11 cellular contexts compared by ENCODE assay signal in genomic region chr15:41791970-41792637, GRCh38. TPM values are rescaled to one million over a fixed set of nuclear protein-coding genes. Genes with fewer than 3 reads are reported as not detected.
DNase-seq lines count a peak whose midpoint lies in the region; ATAC-seq and TF ChIP-seq lines count a peak whose summit lies in the region.
"Had no signal": no experiment of that assay in that cellular context is flagged by ENCODE, and none has a peak within 500 bp of the region (broad histone marks: within the 10 kb centered on the region; RNA-seq: fewer than 3 reads in every experiment).

No MANE protein-coding gene starts in this region.

- no peak for ATAC-seq in activated naive CD8-positive, alpha-beta T cell treated with anti-CD3 and anti-CD28 coated beads, Interleukin-2, amount 50 U/mL, for 24 hours
- ATAC-seq in stimulated activated naive B cell treated with anti-CD40 and anti-IgM and Interleukin-4, amounts not matched to agents 10 μg/mL and 1 μg/mL and 100 μg/mL, for 72 hours (replicated peaks) = no peak
- no peak for ATAC-seq in GM18870 (IDR thresholded peaks at IDR 0.05; ENCODE audit: unreplicated experiment)

- TF ChIP-seq POLR2A in esophagus muscularis mucosa (IDR thresholded peaks at IDR 0.05; ENCODE audit: low read depth) = no peak

- POLR2A ChIA-PET in CD8-positive, alpha-beta memory T cell (lab: Charles Lee) = no interaction called here

- H3K4me1 ChIP-seq in esophagus muscularis mucosa = peaks cover 62 to 95% (median 73%) of the 10 kb centered on the region in 4 donors
- H3K4me1 ChIP-seq in CD8-positive, alpha-beta memory T cell (ENCODE audit: insufficient read depth, low read length) = peaks cover 22% of the 10 kb centered on the region

- H3K27ac ChIP-seq in esophagus muscularis mucosa (replicated peaks in 1 of 4) = peak overlapping the region; percentile 60 to 73 (median 66)
- H3K27ac ChIP-seq in CD8-positive, alpha-beta memory T cell (ENCODE audit: low read depth, low read length) = no peak overlapping the region

- no peaks in the 10 kb centered on the region for H3K9me3 Mint-ChIP-seq in activated naive CD8-positive, alpha-beta T cell (ENCODE audit: low read depth)
- H3K9me3 Mint-ChIP-seq in activated naive CD8-positive, alpha-beta T cell treated with anti-CD3 and anti-CD28 coated beads, Interleukin-2, amount 50 U/mL, for 24 hours = no peaks in the 10 kb centered on the region
- peaks cover 2 to 4% of the 10 kb centered on the region in 2 donors for H3K9me3 Mint-ChIP-seq in stimulated activated naive B cell treated with anti-CD40 and anti-IgM and Interleukin-4, amounts not matched to agents 10 μg/mL and 1 μg/mL and 100 μg/mL, for 72 hours
- no peaks in the 10 kb centered on the region for H3K9me3 Mint-ChIP-seq in CD8-positive, alpha-beta memory T cell

- no peak for TF ChIP-seq CTCF in esophagus muscularis mucosa (IDR thresholded peaks at IDR 0.05)

- no peaks in the 10 kb centered on the region for H3K27me3 ChIP-seq in esophagus muscularis mucosa
- H3K27me3 ChIP-seq in CD8-positive, alpha-beta memory T cell (ENCODE audit: insufficient read depth, low read length, poor library complexity, severe bottlenecking) = no peaks in the 10 kb centered on the region

- no peak overlapping the region for H3K4me3 Mint-ChIP-seq in activated naive CD8-positive, alpha-beta T cell
- no peak overlapping the region for H3K4me3 Mint-ChIP-seq in activated naive CD8-positive, alpha-beta T cell treated with anti-CD3 and anti-CD28 coated beads, Interleukin-2, amount 50 U/mL, for 24 hours
- peak overlapping the region; percentile 57 to 68 for H3K4me3 Mint-ChIP-seq in stimulated activated naive B cell treated with anti-CD40 and anti-IgM and Interleukin-4, amounts not matched to agents 10 μg/mL and 1 μg/mL and 100 μg/mL, for 72 hours
- peak overlapping the region in 1 of 7 donors; percentile 0 for H3K4me3 Mint-ChIP-seq in CD8-positive, alpha-beta memory T cell

- peaks cover 62% of the 10 kb centered on the region for H3K4me1 Mint-ChIP-seq in activated naive CD8-positive, alpha-beta T cell (ENCODE audit: low read depth)
- H3K4me1 Mint-ChIP-seq in activated naive CD8-positive, alpha-beta T cell treated with anti-CD3 and anti-CD28 coated beads, Interleukin-2, amount 50 U/mL, for 24 hours = peaks cover 54% of the 10 kb centered on the region
- peaks cover 66 to 85% of the 10 kb centered on the region in 2 donors for H3K4me1 Mint-ChIP-seq in stimulated activated naive B cell treated with anti-CD40 and anti-IgM and Interleukin-4, amounts not matched to agents 10 μg/mL and 1 μg/mL and 100 μg/mL, for 72 hours
- H3K4me1 Mint-ChIP-seq in CD8-positive, alpha-beta memory T cell = peaks cover 43 to 56% (median 55%) of the 10 kb centered on the region in 3 donors

- no peaks in the 10 kb centered on the region for H3K27me3 Mint-ChIP-seq in activated naive CD8-positive, alpha-beta T cell
- H3K27me3 Mint-ChIP-seq in activated naive CD8-positive, alpha-beta T cell treated with anti-CD3 and anti-CD28 coated beads, Interleukin-2, amount 50 U/mL, for 24 hours = no peaks in the 10 kb centered on the region
- no peaks in the 10 kb centered on the region for H3K27me3 Mint-ChIP-seq in stimulated activated naive B cell treated with anti-CD40 and anti-IgM and Interleukin-4, amounts not matched to agents 10 μg/mL and 1 μg/mL and 100 μg/mL, for 72 hours
- no peaks in the 10 kb centered on the region for H3K27me3 Mint-ChIP-seq in CD8-positive, alpha-beta memory T cell

- H3K27ac Mint-ChIP-seq in activated naive CD8-positive, alpha-beta T cell = peak overlapping the region; percentile 16
- H3K27ac Mint-ChIP-seq in activated naive CD8-positive, alpha-beta T cell treated with anti-CD3 and anti-CD28 coated beads, Interleukin-2, amount 50 U/mL, for 24 hours = no peak overlapping the region
- peak overlapping the region; percentile 70 for H3K27ac Mint-ChIP-seq in stimulated activated naive B cell treated with anti-CD40 and anti-IgM and Interleukin-4, amounts not matched to agents 10 μg/mL and 1 μg/mL and 100 μg/mL, for 72 hours
- peak overlapping the region in 2 of 8 donors; percentile 44 to 51 for H3K27ac Mint-ChIP-seq in CD8-positive, alpha-beta memory T cell

- WGBS in esophagus muscularis mucosa = 61% methylated on average over 6 of the region's 6 CpGs

- CTCF ChIA-PET in CD8-positive, alpha-beta memory T cell (lab: Charles Lee) = interaction anchor here (1.3 to 2.8 kb wide), 2 partner anchors 19 to 28 kb away, joined by 3 to 9 read pairs; no protein-coding TSS in a partner anchor

- DNase-seq in activated naive CD8-positive, alpha-beta T cell treated with anti-CD3 and anti-CD28 coated beads, Interleukin-2, amount 50 U/mL, for 24 hours = no peak
- DNase-seq in NCI-H524 treated with DMSO at 0.1 percent for 48 hours (lab: John Stamatoyannopoulos, UW) = peak; percentile 97
- no peak for DNase-seq in esophagus muscularis mucosa (ENCODE audit: extremely low spot score)
- DNase-seq in stimulated activated naive B cell treated with anti-CD40 and anti-IgM and Interleukin-4, amounts not matched to agents 10 μg/mL and 1 μg/mL and 100 μg/mL, for 72 hours = no peak
- DNase-seq in CD8-positive, alpha-beta memory T cell = no peak
- no peak for DNase-seq in SKM-1 treated with dmso at 0.1 percent for 144 hours (lab: John Stamatoyannopoulos, UW; ENCODE audit: unreplicated experiment)
- DNase-seq: amygdala; effector CD4-positive, alpha-beta T cell; OCI-M1 had no signal

- H3K4me3 ChIP-seq in esophagus muscularis mucosa = no peak overlapping the region
- no peak overlapping the region for H3K4me3 ChIP-seq in CD8-positive, alpha-beta memory T cell (ENCODE audit: low read length)

- no peaks in the 10 kb centered on the region for H3K36me3 Mint-ChIP-seq in activated naive CD8-positive, alpha-beta T cell
- H3K36me3 Mint-ChIP-seq in activated naive CD8-positive, alpha-beta T cell treated with anti-CD3 and anti-CD28 coated beads, Interleukin-2, amount 50 U/mL, for 24 hours (ENCODE audit: low read depth) = no peaks in the 10 kb centered on the region
- H3K36me3 Mint-ChIP-seq in stimulated activated naive B cell treated with anti-CD40 and anti-IgM and Interleukin-4, amounts not matched to agents 10 μg/mL and 1 μg/mL and 100 μg/mL, for 72 hours = peaks cover 8 to 11% of the 10 kb centered on the region in 2 donors
- H3K36me3 Mint-ChIP-seq in CD8-positive, alpha-beta memory T cell = peaks cover 0 to 1% (median 0%) of the 10 kb centered on the region in 3 donors

- no peaks in the 10 kb centered on the region for H3K36me3 ChIP-seq in esophagus muscularis mucosa
- H3K36me3 ChIP-seq in CD8-positive, alpha-beta memory T cell (ENCODE audit: insufficient read depth, low read length) = no peaks in the 10 kb centered on the region

- no peak for TF ChIP-seq EP300 in esophagus muscularis mucosa (IDR thresholded peaks at IDR 0.05)

- H3K9me3 ChIP-seq in esophagus muscularis mucosa = no peaks in the 10 kb centered on the region
- no peaks in the 10 kb centered on the region for H3K9me3 ChIP-seq in CD8-positive, alpha-beta memory T cell (ENCODE audit: low read length)

- intact Hi-C loops in esophagus muscularis mucosa (cut with DNase I) = no loop called here

RNA-seq across cellular contexts. Expression of gene MAPKBP1, which starts 17.8 kb away (rescaled TPM):
- 10 to 100 TPM; 18.2 to 54.6 (median 42.9) TPM for total RNA-seq in esophagus muscularis mucosa
- total RNA-seq in CD8-positive, alpha-beta memory T cell = 10 to 100 TPM; 16.0 to 17.8 TPM
- polyA plus RNA-seq in CD8-positive, alpha-beta memory T cell = 4.8 TPM

RNA-seq across cellular contexts. Expression of gene JMJD7, which starts 35.8 kb away (rescaled TPM):
- 1 to 10 TPM; 6.2 to 9.6 (median 7.5) TPM for total RNA-seq in esophagus muscularis mucosa
- 10 to 100 TPM; 14.4 to 15.0 TPM for total RNA-seq in CD8-positive, alpha-beta memory T cell
- polyA plus RNA-seq in CD8-positive, alpha-beta memory T cell = 25.5 TPM

RNA-seq across cellular contexts. Expression of gene PLA2G4B, which starts 46.5 kb away (rescaled TPM):
- total RNA-seq in esophagus muscularis mucosa = 1 to 10 TPM in 3 of 4 donors, under 1 TPM in 1; 0.91 to 6.6 (median 2.5) TPM
- total RNA-seq in CD8-positive, alpha-beta memory T cell = 1 to 10 TPM; 5.9 to 6.8 TPM
- polyA plus RNA-seq in CD8-positive, alpha-beta memory T cell = 3.1 TPM

Comparison
In these comparisons a context has a peak if more than half of its experiments do, and no peak if none do; other contexts are left out.
1. H3K4me3 Mint-ChIP-seq: peak in stimulated activated naive B cell treated with anti-CD40 and anti-IgM and Interleukin-4, amounts not matched to agents 10 μg/mL and 1 μg/mL and 100 μg/mL, for 72 hours (2 of 2); none in activated naive CD8-positive, alpha-beta T cell (single experiment) and activated naive CD8-positive, alpha-beta T cell treated with anti-CD3 and anti-CD28 coated beads, Interleukin-2, amount 50 U/mL, for 24 hours (single experiment).